ENCODE assay signal across 23 cellular contexts in the genomic region with DNA sequence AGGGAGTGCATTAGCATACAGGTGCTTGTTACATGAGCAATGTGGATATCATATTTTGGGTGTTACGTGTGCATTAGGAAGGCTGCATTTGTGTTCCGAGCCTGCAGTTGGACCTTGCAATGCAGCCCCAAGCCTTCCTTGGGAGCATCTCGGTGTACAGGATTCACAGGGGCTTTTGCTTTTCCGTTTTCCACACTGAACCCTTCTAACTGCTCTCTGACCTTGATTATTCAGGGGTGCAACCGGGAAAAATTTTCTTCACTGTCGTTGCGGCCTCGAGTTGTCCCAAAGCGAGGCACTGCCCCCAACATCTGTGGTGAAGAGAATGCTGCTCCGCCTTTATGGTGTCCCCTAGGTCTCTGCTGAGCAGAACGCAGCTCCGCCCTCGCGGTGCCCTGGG.
DNase-seq lines count a peak whose midpoint lies in the region; ATAC-seq and TF ChIP-seq lines count a peak whose summit lies in the region.
"Had no signal": no experiment of that assay in that cellular context is flagged by ENCODE, and none has a peak within 500 bp of the region (broad histone marks: within the 10 kb centered on the region; RNA-seq: fewer than 3 reads in every experiment).

No MANE protein-coding gene starts in this region.

- no peak overlapping the region for H3K4me3 ChIP-seq in AG10803 (ENCODE audit: low read length)
- H3K4me3 ChIP-seq in astrocyte of the spinal cord (ENCODE audit: low read depth, low read length): no peak overlapping the region
- H3K4me3 ChIP-seq in sigmoid colon: no peak overlapping the region
- H3K4me3 ChIP-seq: HAP-1, upper lobe of left lung had no signal

- TF ChIP-seq EP300 in sigmoid colon (IDR thresholded peaks at IDR 0.05): no peak

- H3K27me3 ChIP-seq in sigmoid colon: no peaks in the 10 kb centered on the region
- H3K27me3 ChIP-seq: upper lobe of left lung had no signal

- H3K4me3 Mint-ChIP-seq in activated naive CD8-positive, alpha-beta T cell treated with anti-CD3 and anti-CD28 coated beads for 36 hours: no peak overlapping the region
- H3K4me3 Mint-ChIP-seq: activated T-cell treated with anti-CD3 and anti-CD28 coated beads, Interleukin-2, amount 50 U/mL, for 4 hours; naive thymus-derived CD4-positive, alpha-beta T cell had no signal

- no peak for ATAC-seq in HG03175 (IDR thresholded peaks at IDR 0.05; ENCODE audit: unreplicated experiment)
- ATAC-seq: activated T-cell treated with anti-CD3 and anti-CD28 coated beads, Interleukin-2, amount 50 U/mL, for 4 hours; naive thymus-derived CD4-positive, alpha-beta T cell; sciatic nerve had no signal

- no peak overlapping the region for H3K27ac ChIP-seq in sigmoid colon
- H3K27ac ChIP-seq: C4-2B, upper lobe of left lung had no signal

- no peaks in the 10 kb centered on the region for H3K9me3 ChIP-seq in sigmoid colon
- H3K9me3 ChIP-seq: HAP-1, upper lobe of left lung had no signal

- TF ChIP-seq POLR2A in sigmoid colon (IDR thresholded peaks at IDR 0.05): no peak

- peaks cover 0 to 6% (median 0%) of the 10 kb centered on the region in 4 donors for H3K4me1 ChIP-seq in sigmoid colon
- H3K4me1 ChIP-seq: HAP-1, upper lobe of left lung had no signal

- peaks cover 6% of the 10 kb centered on the region for H3K27me3 Mint-ChIP-seq in activated naive CD8-positive, alpha-beta T cell treated with anti-CD3 and anti-CD28 coated beads for 36 hours

- TF ChIP-seq CTCF in AG10803 (conservative IDR thresholded peaks at IDR 0.05; ENCODE audit: low read length) (no peak), astrocyte of the spinal cord (IDR thresholded peaks at IDR 0.05; ENCODE audit: low read depth, low read length) (no peak), sigmoid colon (IDR thresholded peaks at IDR 0.05) (no peak)

- no peaks in the 10 kb centered on the region for H3K4me1 Mint-ChIP-seq in activated naive CD8-positive, alpha-beta T cell treated with anti-CD3 and anti-CD28 coated beads for 36 hours
- H3K4me1 Mint-ChIP-seq: naive thymus-derived CD4-positive, alpha-beta T cell had no signal

- 81 to 85% methylated on average over 14 of the region's 14 CpGs for WGBS in sigmoid colon, 2 donors

- DNase-seq in AG10803 (ENCODE audit: low read depth) (peak; percentile 6), KBM-7 (peak; percentile 44), astrocyte of the spinal cord (ENCODE audit: low read depth, low spot score) (peak; percentile 13), left kidney (ENCODE audit: low read depth, low spot score) (peak; percentile 46), head of caudate nucleus (no peak), sigmoid colon (no peak)
- DNase-seq in activated naive CD8-positive, alpha-beta T cell treated with anti-CD3 and anti-CD28 coated beads for 36 hours: no peak
- DNase-seq: activated CD4-positive, CD25-positive, alpha-beta regulatory T cell treated with anti-CD3 and anti-CD28 coated beads, Interleukin-2, amount 50 U/mL, for 72 hours; activated naive CD4-positive, alpha-beta T cell; activated T-cell treated with anti-CD3 and anti-CD28 coated beads, Interleukin-2, amount 50 U/mL, for 4 hours; anterior cingulate cortex; Calu3; cerebellar nuclear complex; effector memory CD4-positive, alpha-beta T cell; NCI-H1694 treated with DMSO at 0.1 percent for 48 hours; NCI-H2227 treated with DMSO at 0.1 percent for 48 hours; SHP77 treated with DMSO at 0.1 percent for 48 hours had no signal

- H3K9me3 Mint-ChIP-seq in activated naive CD8-positive, alpha-beta T cell treated with anti-CD3 and anti-CD28 coated beads for 36 hours: no peaks in the 10 kb centered on the region
- H3K9me3 Mint-ChIP-seq: activated T-cell treated with anti-CD3 and anti-CD28 coated beads, Interleukin-2, amount 50 U/mL, for 4 hours had no signal

- intact Hi-C loops in head of caudate nucleus (cut with DNase I) (no loop called here), sigmoid colon (cut with DNase I) (no loop called here)

- no peak overlapping the region for H3K27ac Mint-ChIP-seq in activated naive CD8-positive, alpha-beta T cell treated with anti-CD3 and anti-CD28 coated beads for 36 hours
- H3K27ac Mint-ChIP-seq: naive thymus-derived CD4-positive, alpha-beta T cell had no signal

- H3K36me3 Mint-ChIP-seq in activated naive CD8-positive, alpha-beta T cell treated with anti-CD3 and anti-CD28 coated beads for 36 hours: no peaks in the 10 kb centered on the region
- H3K36me3 Mint-ChIP-seq: naive thymus-derived CD4-positive, alpha-beta T cell had no signal

- in situ Hi-C loops in KBM-7 (cut with MboI; ENCODE audit: low pct_unique_long_range_greater_than_20kb, low sequenced_read_pairs) (no loop called here), astrocyte of the spinal cord (cut with HindIII; ENCODE audit: low sequenced_read_pairs) (no loop called here)

- no peaks in the 10 kb centered on the region for H3K36me3 ChIP-seq in sigmoid colon
- H3K36me3 ChIP-seq: HAP-1, upper lobe of left lung had no signal

Comparison
In these comparisons a context has a peak if more than half of its experiments do, and no peak if none do; other contexts are left out.
1. DNase-seq: peak in AG10803 (single experiment), KBM-7 (single experiment), astrocyte of the spinal cord (single experiment) and left kidney (single experiment); none in head of caudate nucleus (0 of 42), activated naive CD8-positive, alpha-beta T cell treated with anti-CD3 and anti-CD28 coated beads for 36 hours (single experiment) and sigmoid colon (single experiment).